14 cellular contexts compared by ENCODE assay signal in genomic region chr17:80835816-80836657, GRCh38.
DNase-seq lines count a peak whose midpoint lies in the region; ATAC-seq, FAIRE-seq and TF ChIP-seq lines count a peak whose summit lies in the region.
"Had no signal": no experiment of that assay in that cellular context is flagged by ENCODE, and none has a peak within 500 bp of the region (broad histone marks: within the 10 kb centered on the region; RNA-seq: fewer than 3 reads in every experiment).

No MANE protein-coding gene starts in this region.

- 80 to 89% (median 83%) methylated on average over 18 to 30 of the region's 30 CpGs for WGBS in adrenal gland, 4 donors

- H3K36me3 Mint-ChIP-seq in activated T-cell treated with anti-CD3 and anti-CD28 coated beads, Interleukin-2, amount 50 U/mL, for 24 hours (ENCODE audit: low read depth), result peaks cover 37% of the 10 kb centered on the region
- peaks cover 0 to 11% of the 10 kb centered on the region in 2 donors for H3K36me3 Mint-ChIP-seq in activated T-cell treated with anti-CD3 and anti-CD28 coated beads, Interleukin-2, amount 50 U/mL, for 72 hours (ENCODE audit: insufficient read depth in 2 of 2)
- H3K36me3 Mint-ChIP-seq in stimulated activated memory B cell treated with anti-CD40 and anti-IgM and Interleukin-4, amounts not matched to agents 10 μg/mL and 1 μg/mL and 100 μg/mL, for 72 hours, result peaks cover 16% of the 10 kb centered on the region

- no peak for ATAC-seq in activated T-cell treated with anti-CD3 and anti-CD28 coated beads, Interleukin-2, amount 50 U/mL, for 72 hours (replicated peaks in 1 of 2)
- ATAC-seq in lower lobe of right lung (no peak), GM21786 (IDR thresholded peaks at IDR 0.05; ENCODE audit: unreplicated experiment) (no peak)
- no peak for ATAC-seq in stimulated activated memory B cell treated with anti-CD40 and anti-IgM and Interleukin-4, amounts not matched to agents 10 μg/mL and 1 μg/mL and 100 μg/mL, for 72 hours
- ATAC-seq: upper lobe of right lung had no signal

- H3K4me1 ChIP-seq in adrenal gland (replicated peaks in 1 of 2) (peaks cover 21 to 25% of the 10 kb centered on the region in 2 donors), lower lobe of right lung (peaks cover 21% of the 10 kb centered on the region), MM.1S (ENCODE audit: low read length) (peaks cover 15% of the 10 kb centered on the region)

- TF ChIP-seq CTCF in adrenal gland (IDR thresholded peaks at IDR 0.05), result no peak
- no peak for TF ChIP-seq CTCF in lower lobe of right lung (IDR thresholded peaks at IDR 0.05)
- no peak for TF ChIP-seq CTCF in MM.1S (IDR thresholded peaks at IDR 0.05; ENCODE audit: low read length)

- no peak overlapping the region for H2AFZ ChIP-seq in MM.1S (ENCODE audit: low read length)
- H2AFZ ChIP-seq: PC-9 had no signal

- peaks cover 46% of the 10 kb centered on the region for H3K4me1 Mint-ChIP-seq in activated T-cell treated with anti-CD3 and anti-CD28 coated beads, Interleukin-2, amount 50 U/mL, for 24 hours (ENCODE audit: low read depth)
- H3K4me1 Mint-ChIP-seq in activated T-cell treated with anti-CD3 and anti-CD28 coated beads, Interleukin-2, amount 50 U/mL, for 72 hours (ENCODE audit: low read depth), result peaks cover 34% of the 10 kb centered on the region
- peaks cover 21% of the 10 kb centered on the region for H3K4me1 Mint-ChIP-seq in stimulated activated memory B cell treated with anti-CD40 and anti-IgM and Interleukin-4, amounts not matched to agents 10 μg/mL and 1 μg/mL and 100 μg/mL, for 72 hours

- no peak for DNase-seq in activated T-cell treated with anti-CD3 and anti-CD28 coated beads, Interleukin-2, amount 50 U/mL, for 24 hours
- DNase-seq in activated T-cell treated with anti-CD3 and anti-CD28 coated beads, Interleukin-2, amount 50 U/mL, for 72 hours, result no peak
- DNase-seq in adrenal gland, result peak in 5 of 7 donors; percentile 69 to 80 (median 78)
- peak; percentile 37 for DNase-seq in lower lobe of right lung
- no peak for DNase-seq in HTR-8/SVneo (ENCODE audit: insufficient read length, low spot score)
- DNase-seq in MM.1S, result no peak
- DNase-seq: activated CD4-positive, CD25-positive, alpha-beta regulatory T cell treated with anti-CD3 and anti-CD28 coated beads, Interleukin-2, amount 50 U/mL, for 72 hours; esophagus squamous epithelium; NCI-H1417 treated with DMSO at 0.1 percent for 48 hours; PC-9 had no signal

- H3K36me3 ChIP-seq in adrenal gland (replicated peaks in 1 of 2) (no peaks in the 10 kb centered on the region), lower lobe of right lung (peaks cover 14% of the 10 kb centered on the region), MM.1S (replicated peaks; ENCODE audit: insufficient read depth, low read length) (no peaks in the 10 kb centered on the region)
- H3K36me3 ChIP-seq: upper lobe of right lung had no signal

- H4K20me1 ChIP-seq in MM.1S (ENCODE audit: insufficient read depth, low read length), result no peaks in the 10 kb centered on the region

- peaks cover 17% of the 10 kb centered on the region for H3F3A ChIP-seq in MM.1S (ENCODE audit: insufficient read depth, low read length)

- no peak for FAIRE-seq in HTR-8/SVneo (lab: Jason Lieb, UNC)

- peak overlapping the region in 2 of 5 donors; percentile 2 for H3K27ac ChIP-seq in adrenal gland
- no peak overlapping the region for H3K27ac ChIP-seq in lower lobe of right lung
- H3K27ac ChIP-seq in MM.1S (ENCODE audit: low read length), result no peak overlapping the region
- H3K27ac ChIP-seq: esophagus squamous epithelium, PC-9, upper lobe of right lung had no signal

- no peaks in the 10 kb centered on the region for H3K79me2 ChIP-seq in MM.1S (ENCODE audit: low read length)

- H3K9me3 ChIP-seq in adrenal gland (replicated peaks in 1 of 3) (no peaks in the 10 kb centered on the region), lower lobe of right lung (no peaks in the 10 kb centered on the region), MM.1S (replicated peaks; ENCODE audit: insufficient read depth, low read length) (no peaks in the 10 kb centered on the region)
- H3K9me3 ChIP-seq: esophagus squamous epithelium, upper lobe of right lung had no signal

- H3K27me3 Mint-ChIP-seq in activated T-cell treated with anti-CD3 and anti-CD28 coated beads, Interleukin-2, amount 50 U/mL, for 24 hours, result no peaks in the 10 kb centered on the region
- no peaks in the 10 kb centered on the region for H3K27me3 Mint-ChIP-seq in activated T-cell treated with anti-CD3 and anti-CD28 coated beads, Interleukin-2, amount 50 U/mL, for 72 hours (ENCODE audit: low read depth)
- no peaks in the 10 kb centered on the region for H3K27me3 Mint-ChIP-seq in stimulated activated memory B cell treated with anti-CD40 and anti-IgM and Interleukin-4, amounts not matched to agents 10 μg/mL and 1 μg/mL and 100 μg/mL, for 72 hours

- H3K4me2 ChIP-seq in MM.1S (ENCODE audit: low read depth, low read length), result no peak overlapping the region
- H3K4me2 ChIP-seq: PC-9 had no signal

- no peaks in the 10 kb centered on the region for H3K9me2 ChIP-seq in MM.1S (replicated peaks; ENCODE audit: insufficient read depth, low read length)

- peak in 1 of 2 donors; percentile 29 for TF ChIP-seq POLR2A in adrenal gland (IDR thresholded peaks at IDR 0.05)

- H3K27ac Mint-ChIP-seq in activated T-cell treated with anti-CD3 and anti-CD28 coated beads, Interleukin-2, amount 50 U/mL, for 24 hours, result peak overlapping the region; percentile 74
- H3K27ac Mint-ChIP-seq in activated T-cell treated with anti-CD3 and anti-CD28 coated beads, Interleukin-2, amount 50 U/mL, for 72 hours, result no peak overlapping the region
- H3K27ac Mint-ChIP-seq in stimulated activated memory B cell treated with anti-CD40 and anti-IgM and Interleukin-4, amounts not matched to agents 10 μg/mL and 1 μg/mL and 100 μg/mL, for 72 hours, result peak overlapping the region; percentile 4
- H3K27ac Mint-ChIP-seq: progenitor cell of endocrine pancreas had no signal

- no peaks in the 10 kb centered on the region for H3K27me3 ChIP-seq in adrenal gland
- no peaks in the 10 kb centered on the region for H3K27me3 ChIP-seq in lower lobe of right lung (ENCODE audit: low read depth)
- H3K27me3 ChIP-seq in MM.1S (replicated peaks; ENCODE audit: insufficient read depth, low read length), result no peaks in the 10 kb centered on the region
- H3K27me3 ChIP-seq: esophagus squamous epithelium, upper lobe of right lung had no signal

- H3K4me3 Mint-ChIP-seq in activated T-cell treated with anti-CD3 and anti-CD28 coated beads, Interleukin-2, amount 50 U/mL, for 24 hours, result no peak overlapping the region
- no peak overlapping the region for H3K4me3 Mint-ChIP-seq in activated T-cell treated with anti-CD3 and anti-CD28 coated beads, Interleukin-2, amount 50 U/mL, for 72 hours
- H3K4me3 Mint-ChIP-seq in stimulated activated memory B cell treated with anti-CD40 and anti-IgM and Interleukin-4, amounts not matched to agents 10 μg/mL and 1 μg/mL and 100 μg/mL, for 72 hours, result no peak overlapping the region

- H3K4me3 ChIP-seq in adrenal gland (no peak overlapping the region), lower lobe of right lung (no peak overlapping the region), MM.1S (ENCODE audit: low read length) (no peak overlapping the region)
- H3K4me3 ChIP-seq: esophagus squamous epithelium, PC-9, upper lobe of right lung had no signal

- no peaks in the 10 kb centered on the region for H3K9me3 Mint-ChIP-seq in activated T-cell treated with anti-CD3 and anti-CD28 coated beads, Interleukin-2, amount 50 U/mL, for 24 hours
- no peaks in the 10 kb centered on the region for H3K9me3 Mint-ChIP-seq in activated T-cell treated with anti-CD3 and anti-CD28 coated beads, Interleukin-2, amount 50 U/mL, for 72 hours
- H3K9me3 Mint-ChIP-seq in stimulated activated memory B cell treated with anti-CD40 and anti-IgM and Interleukin-4, amounts not matched to agents 10 μg/mL and 1 μg/mL and 100 μg/mL, for 72 hours, result no peaks in the 10 kb centered on the region

- H3K9ac ChIP-seq in MM.1S (ENCODE audit: low read length), result no peak overlapping the region

- intact Hi-C loops in adrenal gland (cut with DNase I), result no loop called here
- intact Hi-C loops in lower lobe of right lung (cut with DNase I), result no loop called here

Comparison
In these comparisons a context has a peak if more than half of its experiments do, and no peak if none do; other contexts are left out.
1. DNase-seq: peak in adrenal gland (5 of 7) and lower lobe of right lung (single experiment); none in activated T-cell treated with anti-CD3 and anti-CD28 coated beads, Interleukin-2, amount 50 U/mL, for 24 hours (single experiment), activated T-cell treated with anti-CD3 and anti-CD28 coated beads, Interleukin-2, amount 50 U/mL, for 72 hours (0 of 2), HTR-8/SVneo (single experiment) and MM.1S (single experiment).